Comparison of ENCODE assay signal across 1 cellular context in genomic region chr3:110623571-110623970, GRCh38.
TF ChIP-seq lines count a peak whose summit lies in the region.

No MANE protein-coding gene starts in this region.

TF ChIP-seq in K562, 482 proteins besides CTCF, POLR2A, EP300 and RAD21 (continued from another document):
- TF ChIP-seq BCL6 (CRISPR knock-in tag; IDR thresholded peaks at IDR 0.05): no peak
